1 cellular context compared by ENCODE assay signal in the genomic region with DNA sequence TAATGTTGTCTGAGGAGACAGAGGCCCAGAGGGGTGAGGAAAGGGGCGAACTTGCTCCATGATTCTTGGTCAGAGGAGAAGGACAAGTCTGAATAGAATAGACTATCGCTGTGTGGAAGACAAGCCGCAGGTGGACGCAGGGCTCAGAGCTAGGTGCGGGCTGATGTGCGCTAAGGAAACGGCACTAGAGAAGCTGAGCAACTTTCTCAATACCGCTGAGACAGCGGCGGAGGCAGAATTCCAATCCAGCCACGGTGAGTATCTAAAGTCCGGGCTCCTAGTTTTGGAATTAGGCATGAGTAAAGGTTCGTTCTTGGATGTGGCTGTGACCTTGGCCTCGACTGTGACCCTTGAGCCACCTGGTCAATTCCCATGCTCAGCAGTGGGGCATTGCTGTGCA.
TF ChIP-seq lines count a peak whose summit lies in the region.

No MANE protein-coding gene starts in this region.

TF ChIP-seq in HepG2, 621 proteins besides CTCF, POLR2A, EP300 and RAD21:
- TF ChIP-seq CENPT (CRISPR knock-in tag; IDR thresholded peaks at IDR 0.05; ENCODE audit: low read depth) (no peak), ZNF672 (CRISPR knock-in tag; IDR thresholded peaks at IDR 0.05) (no peak), FOXP1 (IDR thresholded peaks at IDR 0.05) (no peak), FOXP1 (CRISPR knock-in tag; IDR thresholded peaks at IDR 0.05) (no peak), ZNF10 (CRISPR knock-in tag; IDR thresholded peaks at IDR 0.05; ENCODE audit: borderline replicate concordance, low read depth) (no peak)
- TF ChIP-seq, protein P1, sequence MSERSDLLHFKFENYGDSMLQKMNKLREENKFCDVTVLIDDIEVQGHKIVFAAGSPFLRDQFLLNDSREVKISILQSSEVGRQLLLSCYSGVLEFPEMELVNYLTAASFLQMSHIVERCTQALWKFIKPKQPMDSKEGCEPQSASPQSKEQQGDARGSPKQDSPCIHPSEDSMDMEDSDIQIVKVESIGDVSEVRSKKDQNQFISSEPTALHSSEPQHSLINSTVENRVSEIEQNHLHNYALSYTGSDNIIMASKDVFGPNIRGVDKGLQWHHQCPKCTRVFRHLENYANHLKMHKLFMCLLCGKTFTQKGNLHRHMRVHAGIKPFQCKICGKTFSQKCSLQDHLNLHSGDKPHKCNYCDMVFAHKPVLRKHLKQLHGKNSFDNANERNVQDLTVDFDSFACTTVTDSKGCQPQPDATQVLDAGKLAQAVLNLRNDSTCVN (CRISPR knock-in tag; IDR thresholded peaks at IDR 0.05; ENCODE audit: borderline replicate concordance), result no peak
